In genomic region chr15:36594556-36595090, GRCh38 we compare ENCODE assay signal across 18 cellular contexts. TPM values are rescaled to one million over a fixed set of nuclear protein-coding genes. Genes with fewer than 3 reads are reported as not detected.
A peak's percentile ranks its signal among the peaks of the same experiment; 100 is the strongest.
DNase-seq lines count a peak whose midpoint lies in the region; ATAC-seq and TF ChIP-seq lines count a peak whose summit lies in the region.
"Had no signal": no experiment of that assay in that cellular context is flagged by ENCODE, and none has a peak within 500 bp of the region (broad histone marks: within the 10 kb centered on the region; RNA-seq: fewer than 3 reads in every experiment).

No MANE protein-coding gene starts in this region.

- H3K4me3 ChIP-seq in cardiac muscle cell (no peak overlapping the region), right atrium auricular region (no peak overlapping the region), heart right ventricle (peak overlapping the region in 9 of 10 donors; percentile 6 to 45 (median 28))

- peaks cover 67% of the 10 kb centered on the region for H3K4me1 ChIP-seq in cardiac muscle cell (ENCODE audit: low read depth)
- H3K4me1 ChIP-seq in right atrium auricular region = peaks cover 0 to 25% of the 10 kb centered on the region in 2 donors
- peaks cover 0 to 34% (median 8%) of the 10 kb centered on the region in 9 donors for H3K4me1 ChIP-seq in heart right ventricle

- no peaks in the 10 kb centered on the region for H3K36me3 ChIP-seq in cardiac muscle cell
- H3K36me3 ChIP-seq in right atrium auricular region = no peaks in the 10 kb centered on the region
- H3K36me3 ChIP-seq in heart right ventricle = no peaks in the 10 kb centered on the region

- DNase-seq in cardiac muscle cell (ENCODE audit: low read depth in 1 of 2, low spot score in 1 of 2) (no peak), right atrium auricular region (ENCODE audit: low spot score) (no peak), NCI-H69 (lab: John Stamatoyannopoulos, UW) (peak; percentile 33), heart right ventricle (no peak)
- DNase-seq: CD4-positive, alpha-beta memory T cell; DMS153; GF-D8; HFFc6; Kasumi-1; NCI-H187; NCI-H2227 treated with DMSO at 0.1 percent for 48 hours; NCI-H510A treated with DMSO at 0.1 percent for 48 hours; NCI-H82; RPMI8226 had no signal

- TF ChIP-seq CTCF in cardiac muscle cell (IDR thresholded peaks at IDR 0.05; ENCODE audit: low read depth, low read length) (no peak), right atrium auricular region (IDR thresholded peaks at IDR 0.05) (no peak), heart right ventricle (IDR thresholded peaks at IDR 0.05) (no peak)

- whole genome bisulfite sequencing in heart right ventricle, 2 donors = 45 to 65% methylated on average over 2 of the region's 2 CpGs

- intact Hi-C loops in heart right ventricle (cut with DNase I) = loop anchor here in 3 of 10 donors (5.0 to 10.0 kb wide), 3 partner anchors 92 to 510 kb away; partner anchors contain the start of gene MEIS2 (in 1 of the 3)

- no peaks in the 10 kb centered on the region for H3K9me3 ChIP-seq in cardiac muscle cell (ENCODE audit: low read depth)
- no peaks in the 10 kb centered on the region for H3K9me3 ChIP-seq in right atrium auricular region
- no peaks in the 10 kb centered on the region for H3K9me3 ChIP-seq in heart right ventricle

- H3K27me3 ChIP-seq in cardiac muscle cell (no peaks in the 10 kb centered on the region), right atrium auricular region (no peaks in the 10 kb centered on the region), heart right ventricle (no peaks in the 10 kb centered on the region)

- ATAC-seq in heart right ventricle (peak in 2 of 8 donors; percentile 62 to 66), GM21576 (IDR thresholded peaks at IDR 0.05; ENCODE audit: unreplicated experiment) (no peak), HG02852 (IDR thresholded peaks at IDR 0.05; ENCODE audit: unreplicated experiment) (no peak), HG03159 (IDR thresholded peaks at IDR 0.05; ENCODE audit: unreplicated experiment) (no peak)

- H3K27ac ChIP-seq in cardiac muscle cell (peak overlapping the region; percentile 15), right atrium auricular region (no peak overlapping the region), heart right ventricle (peak overlapping the region in 9 of 10 donors; percentile 11 to 94 (median 89))
- H3K27ac ChIP-seq: HL-60 had no signal

RNA-seq across cellular contexts. Expression of gene CDIN1, which starts 15.2 kb away (rescaled TPM):
- total RNA-seq in cardiac muscle cell = 47.5 and 77.3 TPM in 2 replicates
- polyA plus RNA-seq in cardiac muscle cell = 71.5 and 154 TPM in 2 replicates
- total RNA-seq in right atrium auricular region = 10 to 100 TPM; 10.3 to 11.9 TPM
- 100 to 1,000 TPM; 143 to 344 (median 222) TPM for total RNA-seq in heart right ventricle
- polyA plus RNA-seq in heart right ventricle = 100 to 1,000 TPM in 1 of 2 donors, 10 to 100 TPM in 1; 76.4 to 212 TPM

Comparison
In these comparisons a context has a peak if more than half of its experiments do, and no peak if none do; other contexts are left out.
1. H3K27ac ChIP-seq: peak in cardiac muscle cell (single experiment) and heart right ventricle (9 of 10); none in right atrium auricular region (0 of 2).
2. H3K4me3 ChIP-seq: peak in heart right ventricle (9 of 10); none in cardiac muscle cell (single experiment) and right atrium auricular region (0 of 2).